17 cellular contexts compared by ENCODE assay signal in genomic region chr3:23264413-23264812, GRCh38.
DNase-seq lines count a peak whose midpoint lies in the region; ATAC-seq and TF ChIP-seq lines count a peak whose summit lies in the region.
"Had no signal": no experiment of that assay in that cellular context is flagged by ENCODE, and none has a peak within 500 bp of the region (broad histone marks: within the 10 kb centered on the region; RNA-seq: fewer than 3 reads in every experiment).

No MANE protein-coding gene starts in this region.

- TF ChIP-seq CTCF in astrocyte of the cerebellum (IDR thresholded peaks at IDR 0.05; ENCODE audit: low read depth, low read length, missing control alignments), result no peak

- H3K4me3 ChIP-seq in astrocyte of the cerebellum (ENCODE audit: low read depth, low read length), result no peak overlapping the region
- H3K4me3 ChIP-seq: HAP-1, upper lobe of left lung had no signal

- DNase-seq in ACHN (peak; percentile 24), HS-27A (ENCODE audit: low read depth) (peak; percentile 86), astrocyte of the cerebellum (ENCODE audit: low read depth) (peak; percentile 47), hepatic stellate cell (ENCODE audit: low spot score) (peak; percentile 62), epidermal melanocyte (ENCODE audit: insufficient read length, low spot score) (no peak)
- no peak for DNase-seq in stimulated activated CD4-positive, alpha-beta T cell treated with anti-CD3 and anti-CD28 coated beads, Interleukin-4, amount 100 ng/mL, for 1 hour
- DNase-seq: activated CD4-positive, alpha-beta T cell treated with anti-CD3 and anti-CD28 coated beads for 36 hours; activated T-cell treated with anti-CD3 and anti-CD28 coated beads for 4 hours; foreskin melanocyte; NCI-H187; right cardiac atrium; RPMI8226; upper lobe of left lung had no signal

- no peak for ATAC-seq in GM21786 (IDR thresholded peaks at IDR 0.05; ENCODE audit: unreplicated experiment)
- no peak for ATAC-seq in HG02759 (IDR thresholded peaks at IDR 0.05; ENCODE audit: unreplicated experiment)
- ATAC-seq: activated CD4-positive, alpha-beta T cell treated with anti-CD3 and anti-CD28 coated beads for 36 hours; right cardiac atrium; stimulated activated memory B cell treated with anti-CD40 and anti-IgM and Interleukin-4, amounts not matched to agents 10 μg/mL and 1 μg/mL and 100 μg/mL, for 72 hours had no signal

- in situ Hi-C loops in ACHN (cut with HindIII; ENCODE audit: low pct_ligation_motif_present, low pct_unique_long_range_greater_than_20kb, low sequenced_read_pairs), result no loop called here
- in situ Hi-C loops in astrocyte of the cerebellum (cut with HindIII; ENCODE audit: low sequenced_read_pairs), result no loop called here

Comparison
In these comparisons a context has a peak if more than half of its experiments do, and no peak if none do; other contexts are left out.
1. DNase-seq: peak in ACHN (single experiment), HS-27A (single experiment), astrocyte of the cerebellum (single experiment) and hepatic stellate cell (single experiment); none in epidermal melanocyte (single experiment) and stimulated activated CD4-positive, alpha-beta T cell treated with anti-CD3 and anti-CD28 coated beads, Interleukin-4, amount 100 ng/mL, for 1 hour (single experiment).